1 cellular context compared by ENCODE assay signal in genomic region chr7:2110586-2111396, GRCh38.
TF ChIP-seq lines count a peak whose summit lies in the region.

No MANE protein-coding gene starts in this region.

TF ChIP-seq in HepG2, 621 proteins besides CTCF, POLR2A, EP300 and RAD21 (continued from another document and continues in another):
- no peak for TF ChIP-seq PRDM4 (CRISPR knock-in tag; IDR thresholded peaks at IDR 0.05; ENCODE audit: borderline replicate concordance)
- TF ChIP-seq ZNF567 (CRISPR knock-in tag; IDR thresholded peaks at IDR 0.05; ENCODE audit: borderline replicate concordance): no peak
- 0 out of 2 replicates have a peak, but pooled peaks have one; percentile 66 for TF ChIP-seq ZNF30 (CRISPR knock-in tag; IDR thresholded peaks at IDR 0.05)
- no peak; the same call in 1 of the 2 replicates for TF ChIP-seq ZNF281 (CRISPR knock-in tag; IDR thresholded peaks at IDR 0.05; ENCODE audit: borderline replicate concordance)
- TF ChIP-seq CREB3 (CRISPR knock-in tag; IDR thresholded peaks at IDR 0.05): no peak
- no peak; the same call in none of the 2 replicates for TF ChIP-seq MLX (CRISPR knock-in tag; IDR thresholded peaks at IDR 0.05)
- TF ChIP-seq HOXA3 (CRISPR knock-in tag; IDR thresholded peaks at IDR 0.05): peak; percentile 93
- TF ChIP-seq RBM22 (optimal IDR thresholded peaks at IDR 0.05; ENCODE audit: low read length): no peak
- peak; percentile 31 for TF ChIP-seq IKZF4 (CRISPR knock-in tag; IDR thresholded peaks at IDR 0.05; ENCODE audit: borderline replicate concordance, low read depth, not compliant biosample characterization)
- no peak for TF ChIP-seq STAT6 (CRISPR knock-in tag; IDR thresholded peaks at IDR 0.05; ENCODE audit: borderline replicate concordance)
- TF ChIP-seq ZSCAN9 (CRISPR knock-in tag; IDR thresholded peaks at IDR 0.05; ENCODE audit: borderline replicate concordance): peak; percentile 76
- no peak for TF ChIP-seq ZBTB46 (CRISPR knock-in tag; IDR thresholded peaks at IDR 0.05; ENCODE audit: borderline replicate concordance)
- peak; percentile 87 for TF ChIP-seq MED1 (CRISPR knock-in tag; IDR thresholded peaks at IDR 0.05)
- peak; percentile 35; the same call in 1 of the 2 replicates for TF ChIP-seq ZNF792 (CRISPR knock-in tag; IDR thresholded peaks at IDR 0.05)
- no peak for TF ChIP-seq GABPA (IDR thresholded peaks at IDR 0.05; ENCODE audit: low read depth, low read length)
- peak; percentile 62 for TF ChIP-seq GABPA (CRISPR knock-in tag; IDR thresholded peaks at IDR 0.05; ENCODE audit: low read depth)
- no peak for TF ChIP-seq NFAT5 (CRISPR knock-in tag; IDR thresholded peaks at IDR 0.05)
- TF ChIP-seq ISL2 (CRISPR knock-in tag; IDR thresholded peaks at IDR 0.05): peak; percentile 74; the same call in 1 of the 2 replicates
- TF ChIP-seq ARHGAP35 (CRISPR knock-in tag; IDR thresholded peaks at IDR 0.05; ENCODE audit: borderline replicate concordance): no peak
- no peak for TF ChIP-seq KLF12 (CRISPR knock-in tag; IDR thresholded peaks at IDR 0.05; ENCODE audit: borderline replicate concordance)
- no peak for TF ChIP-seq ZNF432 (CRISPR knock-in tag; IDR thresholded peaks at IDR 0.05; ENCODE audit: borderline replicate concordance)
- TF ChIP-seq RARA (CRISPR knock-in tag; IDR thresholded peaks at IDR 0.05): peak; percentile 96
- peak; percentile 30; the same call in 1 of the 2 replicates for TF ChIP-seq NFKB2 (CRISPR knock-in tag; IDR thresholded peaks at IDR 0.05; ENCODE audit: borderline replicate concordance)
- no peak for TF ChIP-seq ZNF101 (CRISPR knock-in tag; IDR thresholded peaks at IDR 0.05; ENCODE audit: borderline replicate concordance, low read depth)
- TF ChIP-seq ZNF484 (CRISPR knock-in tag; IDR thresholded peaks at IDR 0.05; ENCODE audit: borderline replicate concordance, low read depth): no peak
- no peak; the same call in 1 of the 2 replicates for TF ChIP-seq KDM4B (CRISPR knock-in tag; IDR thresholded peaks at IDR 0.05)
- TF ChIP-seq ZFP36 (IDR thresholded peaks at IDR 0.05; ENCODE audit: borderline replicate concordance, low read depth, low read length, partially characterized antibody): no peak
- no peak for TF ChIP-seq EHMT2 (IDR thresholded peaks at IDR 0.05; ENCODE audit: borderline replicate concordance, low read depth, low read length)
- TF ChIP-seq ZNF816 (CRISPR knock-in tag; IDR thresholded peaks at IDR 0.05; ENCODE audit: borderline replicate concordance): no peak; the same call in 1 of the 2 replicates
- 0 out of 2 replicates have a peak, but pooled peaks have one; percentile 55 for TF ChIP-seq FOXK1 (CRISPR knock-in tag; IDR thresholded peaks at IDR 0.05; ENCODE audit: borderline replicate concordance, low read depth)
- TF ChIP-seq ZNF652 (CRISPR knock-in tag; IDR thresholded peaks at IDR 0.05; ENCODE audit: borderline replicate concordance, low read depth): no peak
- no peak for TF ChIP-seq WIZ (CRISPR knock-in tag; IDR thresholded peaks at IDR 0.05)
- TF ChIP-seq ZNF264 (CRISPR knock-in tag; IDR thresholded peaks at IDR 0.05): peak; percentile 61; the same call in 1 of the 2 replicates
- TF ChIP-seq USF2 (IDR thresholded peaks at IDR 0.05; ENCODE audit: low read depth, low read length): no peak
- no peak for TF ChIP-seq USF2 (CRISPR knock-in tag; IDR thresholded peaks at IDR 0.05; ENCODE audit: borderline replicate concordance)
- TF ChIP-seq ZNF510 (CRISPR knock-in tag; IDR thresholded peaks at IDR 0.05; ENCODE audit: low read depth): no peak
- no peak for TF ChIP-seq ZNF180 (CRISPR knock-in tag; IDR thresholded peaks at IDR 0.05; ENCODE audit: borderline replicate concordance, low read depth)
- TF ChIP-seq TAF15 (IDR thresholded peaks at IDR 0.05; ENCODE audit: low read depth, low read length, poor library complexity, severe bottlenecking): no peak
- TF ChIP-seq DR1 (CRISPR knock-in tag; IDR thresholded peaks at IDR 0.05): peak; percentile 34; the same call in 1 of the 2 replicates
